Comparison of ENCODE assay signal across 1 cellular context in the genomic region with DNA sequence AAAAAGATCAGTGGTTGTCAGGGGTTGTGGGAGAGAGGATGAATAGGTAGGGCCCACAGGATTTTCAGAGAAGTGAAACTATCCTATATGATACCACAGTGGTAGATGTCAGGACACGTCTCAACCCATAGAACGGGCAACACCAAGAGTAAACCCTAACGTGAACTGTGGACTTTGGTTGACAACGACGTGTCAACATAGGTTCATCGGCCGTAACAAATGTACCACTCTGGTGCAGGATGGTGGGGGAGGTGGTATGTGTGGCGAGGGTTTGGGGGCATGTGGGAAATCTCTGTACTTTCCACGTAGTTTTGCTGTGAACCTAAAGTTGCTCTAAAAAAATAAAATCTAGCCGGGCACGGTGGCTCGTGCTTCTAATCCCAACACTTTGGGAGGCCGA.
A peak's percentile ranks its signal among the peaks of the same experiment; 100 is the strongest.
TF ChIP-seq lines count a peak whose summit lies in the region.

No MANE protein-coding gene starts in this region.

TF ChIP-seq in liver, 16 proteins besides CTCF, POLR2A, EP300 and RAD21 (continued from another document):
- TF ChIP-seq, protein P1, sequence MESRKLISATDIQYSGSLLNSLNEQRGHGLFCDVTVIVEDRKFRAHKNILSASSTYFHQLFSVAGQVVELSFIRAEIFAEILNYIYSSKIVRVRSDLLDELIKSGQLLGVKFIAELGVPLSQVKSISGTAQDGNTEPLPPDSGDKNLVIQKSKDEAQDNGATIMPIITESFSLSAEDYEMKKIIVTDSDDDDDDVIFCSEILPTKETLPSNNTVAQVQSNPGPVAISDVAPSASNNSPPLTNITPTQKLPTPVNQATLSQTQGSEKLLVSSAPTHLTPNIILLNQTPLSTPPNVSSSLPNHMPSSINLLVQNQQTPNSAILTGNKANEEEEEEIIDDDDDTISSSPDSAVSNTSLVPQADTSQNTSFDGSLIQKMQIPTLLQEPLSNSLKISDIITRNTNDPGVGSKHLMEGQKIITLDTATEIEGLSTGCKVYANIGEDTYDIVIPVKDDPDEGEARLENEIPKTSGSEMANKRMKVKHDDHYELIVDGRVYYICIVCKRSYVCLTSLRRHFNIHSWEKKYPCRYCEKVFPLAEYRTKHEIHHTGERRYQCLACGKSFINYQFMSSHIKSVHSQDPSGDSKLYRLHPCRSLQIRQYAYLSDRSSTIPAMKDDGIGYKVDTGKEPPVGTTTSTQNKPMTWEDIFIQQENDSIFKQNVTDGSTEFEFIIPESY (IDR thresholded peaks at IDR 0.05), result no peak
- peak; percentile 34 to 52 for TF ChIP-seq RXRA (IDR thresholded peaks at IDR 0.05)
- TF ChIP-seq, protein P2, sequence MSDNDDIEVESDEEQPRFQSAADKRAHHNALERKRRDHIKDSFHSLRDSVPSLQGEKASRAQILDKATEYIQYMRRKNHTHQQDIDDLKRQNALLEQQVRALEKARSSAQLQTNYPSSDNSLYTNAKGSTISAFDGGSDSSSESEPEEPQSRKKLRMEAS (IDR thresholded peaks at IDR 0.05), result no peak
- TF ChIP-seq HNF4A (conservative IDR thresholded peaks at IDR 0.05), result peak; percentile 59 to 63
- TF ChIP-seq HNF4G (IDR thresholded peaks at IDR 0.05), result peak; percentile 33
